ENCODE assay signal across 8 cellular contexts in the genomic region with DNA sequence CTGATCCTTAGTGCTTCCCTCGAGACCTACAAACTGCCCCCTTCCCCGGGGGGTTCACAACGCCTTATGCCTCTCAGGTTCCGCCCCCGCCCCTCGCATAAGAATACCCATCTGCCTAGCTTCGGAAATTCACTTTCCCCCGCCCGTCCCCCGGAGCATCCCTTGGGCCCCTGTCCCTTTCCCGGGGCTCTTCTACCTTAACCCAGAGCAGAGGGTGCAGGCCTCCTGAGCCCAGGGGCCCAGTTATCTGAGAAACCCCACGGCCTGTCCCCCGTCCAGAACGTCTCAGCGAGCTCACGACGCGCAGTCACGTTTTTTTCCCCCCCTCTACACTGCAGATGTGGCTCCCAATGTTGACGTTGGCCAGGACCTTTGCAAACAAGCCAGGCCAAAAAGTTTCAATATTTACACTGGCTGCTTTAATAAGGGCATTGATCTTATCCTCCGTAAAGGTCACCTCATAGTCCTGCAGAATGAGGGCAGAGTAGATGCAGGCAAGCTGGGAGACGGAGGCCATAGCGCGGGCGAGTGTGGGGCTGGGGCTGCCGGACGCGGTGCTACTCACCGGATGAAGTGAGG. TPM values are rescaled to one million over a fixed set of nuclear protein-coding genes. Genes with fewer than 3 reads are reported as not detected.
A peak's percentile ranks its signal among the peaks of the same experiment; 100 is the strongest.
DNase-seq lines count a peak whose midpoint lies in the region; ATAC-seq and TF ChIP-seq lines count a peak whose summit lies in the region.

No MANE protein-coding gene starts in this region.

- H3K23ac ChIP-seq in mesenchymal stem cell (ENCODE audit: low read length in 2 of 2): peak overlapping the region in 1 of 2 experiments; percentile 70

- no peak overlapping the region for H2BK120ac ChIP-seq in mesenchymal stem cell (ENCODE audit: low read depth, low read length)

- TF ChIP-seq POLR2A in GM18505 (IDR thresholded peaks at IDR 0.05; ENCODE audit: borderline replicate concordance, extremely low read depth, insufficient read depth, insufficient read length) (no peak), testis (IDR thresholded peaks at IDR 0.05) (no peak)

- peaks cover 11% of the 10 kb centered on the region for H3K36me3 Mint-ChIP-seq in progenitor cell of endocrine pancreas (ENCODE audit: insufficient read depth)

- H3K9me3 Mint-ChIP-seq in progenitor cell of endocrine pancreas (ENCODE audit: low read depth): peaks cover 3% of the 10 kb centered on the region

- H3K27ac Mint-ChIP-seq in progenitor cell of endocrine pancreas: no peak overlapping the region

- CTCF ChIA-PET in Panc1 (lab: Charles Lee): no interaction called here

- H2AK5ac ChIP-seq in mesenchymal stem cell (ENCODE audit: low read length, severe bottlenecking): no peak overlapping the region

- H3K4me1 Mint-ChIP-seq in progenitor cell of endocrine pancreas (ENCODE audit: low read depth): peaks cover 21% of the 10 kb centered on the region

- H3K79me1 ChIP-seq in mesenchymal stem cell (replicated peaks; ENCODE audit: low read length, poor library complexity, severe bottlenecking): peaks cover 11% of the 10 kb centered on the region

- in situ Hi-C loops in Panc1 (cut with HindIII; ENCODE audit: low pct_unique_long_range_greater_than_20kb, low sequenced_read_pairs): no loop called here

- H3K27ac ChIP-seq in Panc1 (ENCODE audit: low read length): peak overlapping the region; percentile 90
- H3K27ac ChIP-seq in mesenchymal stem cell (ENCODE audit: low read length, poor library complexity, severe bottlenecking): peak overlapping the region; percentile 34
- H3K27ac ChIP-seq in testis: peak overlapping the region; percentile 99 to 100

- no peaks in the 10 kb centered on the region for H3K27me3 Mint-ChIP-seq in progenitor cell of endocrine pancreas

- H3K4ac ChIP-seq in mesenchymal stem cell (ENCODE audit: low read depth in 1 of 2, low read length in 2 of 2): no peak overlapping the region

- WGBS in mesenchymal stem cell: under 1% methylated on average over 29 of the region's 29 CpGs
- 0 to 1% methylated on average over 29 of the region's 29 CpGs for WGBS in testis, 2 donors

- H3K9me3 ChIP-seq in BE2C: no peaks in the 10 kb centered on the region
- H3K9me3 ChIP-seq in Panc1 (ENCODE audit: control insufficient read depth, insufficient read depth, low read depth, low read length): no peaks in the 10 kb centered on the region
- H3K9me3 ChIP-seq in mesenchymal stem cell (ENCODE audit: control insufficient read depth, low read length): no peaks in the 10 kb centered on the region
- no peaks in the 10 kb centered on the region for H3K9me3 ChIP-seq in testis

- H3K4me3 Mint-ChIP-seq in progenitor cell of endocrine pancreas (ENCODE audit: low read depth): no peak overlapping the region

- H2BK5ac ChIP-seq in mesenchymal stem cell (ENCODE audit: low read depth, low read length, poor library complexity, severe bottlenecking): no peak overlapping the region

- H3K4me1 ChIP-seq in BE2C (no peaks in the 10 kb centered on the region), Panc1 (ENCODE audit: control insufficient read depth, insufficient read depth, low read length) (peaks cover 6% of the 10 kb centered on the region; the same call in 1 of the 2 replicates), mesenchymal stem cell (ENCODE audit: control insufficient read depth, insufficient read depth, low read depth, low read length) (peaks cover 11% of the 10 kb centered on the region), testis (peaks cover 23% of the 10 kb centered on the region)

- POLR2A ChIA-PET in Panc1 (lab: Charles Lee): interaction anchor here (0.6 to 1.4 kb wide), 2 partner anchors 25 to 44 kb away, joined by 3 read pairs; a partner anchor contains a TSS

- intact Hi-C loops in Panc1 (cut with micrococcal nuclease; ENCODE audit: unreplicated experiment): no loop called here
- intact Hi-C loops in testis (cut with DNase I; ENCODE audit: low total_unique reads): no loop called here

- DNase-seq in BE2C (peak; percentile 26), Panc1 (ENCODE audit: low read depth, low spot score) (no peak), mesenchymal stem cell (peak; percentile 82), testis (peak; percentile 46), progenitor cell of endocrine pancreas (ENCODE audit: low spot score, unreplicated experiment) (no peak)
- peak; percentile 7 for DNase-seq in effector CD4-positive, alpha-beta T cell

- H3K14ac ChIP-seq in mesenchymal stem cell (ENCODE audit: low read length in 2 of 2): no peak overlapping the region

- H3K18ac ChIP-seq in mesenchymal stem cell (ENCODE audit: low read depth in 1 of 2, low read length in 2 of 2): peak overlapping the region in 1 of 2 experiments; percentile 85

- TF ChIP-seq CTCF in BE2C (IDR thresholded peaks at IDR 0.05; ENCODE audit: low read depth, low read length) (no peak), Panc1 (IDR thresholded peaks at IDR 0.05) (no peak), testis (IDR thresholded peaks at IDR 0.05) (no peak), progenitor cell of endocrine pancreas (IDR thresholded peaks at IDR 0.05; ENCODE audit: unreplicated experiment) (no peak)

- H3K27me3 ChIP-seq in BE2C (no peaks in the 10 kb centered on the region), Panc1 (ENCODE audit: control insufficient read depth, insufficient read depth, low read length) (no peaks in the 10 kb centered on the region), mesenchymal stem cell (ENCODE audit: control insufficient read depth in 1 of 2, insufficient read depth in 1 of 2, low read length in 2 of 2) (no peaks in the 10 kb centered on the region), testis (no peaks in the 10 kb centered on the region)

- H2BK12ac ChIP-seq in mesenchymal stem cell (ENCODE audit: low read length in 2 of 2): peak overlapping the region in 1 of 2 experiments; percentile 6

- ATAC-seq in GM18505 (IDR thresholded peaks at IDR 0.05; ENCODE audit: unreplicated experiment) (peak; percentile 24), HG03025 (IDR thresholded peaks at IDR 0.05; ENCODE audit: low FRiP score, unreplicated experiment) (peak; percentile 22), Panc1 (peak; percentile 52)

- peak overlapping the region; percentile 52 for H4K8ac ChIP-seq in mesenchymal stem cell (ENCODE audit: low read length)

- BruUV-seq in Panc1 (replicated peaks; lab: Mats Ljungman, UMichigan): TSS peak; percentile 82

- peak overlapping the region; percentile 98 for H3K4me2 ChIP-seq in mesenchymal stem cell (ENCODE audit: low read length, poor library complexity, severe bottlenecking)

- peak overlapping the region; percentile 80 for H3K4me3 ChIP-seq in BE2C (ENCODE audit: low read depth, low read length)
- H3K4me3 ChIP-seq in Panc1 (ENCODE audit: low read depth in 2 of 2, low read length in 2 of 2): peak overlapping the region; percentile 86 to 92
- peak overlapping the region; percentile 88 to 92 for H3K4me3 ChIP-seq in mesenchymal stem cell (ENCODE audit: insufficient read depth in 1 of 2, low read depth in 1 of 2, low read length in 2 of 2)
- H3K4me3 ChIP-seq in testis: peak overlapping the region; percentile 85 to 89

- peak overlapping the region; percentile 97 for H2AFZ ChIP-seq in mesenchymal stem cell (ENCODE audit: low read depth, low read length)

- H3K36me3 ChIP-seq in BE2C: no peaks in the 10 kb centered on the region
- H3K36me3 ChIP-seq in Panc1 (ENCODE audit: control insufficient read depth, insufficient read depth, low read length): no peaks in the 10 kb centered on the region; the same call in 1 of the 2 replicates
- H3K36me3 ChIP-seq in mesenchymal stem cell (ENCODE audit: control insufficient read depth in 1 of 2, insufficient read depth in 2 of 2, low read depth in 1 of 2, low read length in 2 of 2): peaks cover 3 to 4% of the 10 kb centered on the region in 2 experiments
- no peaks in the 10 kb centered on the region for H3K36me3 ChIP-seq in testis (ENCODE audit: low read depth, missing control alignments)

- peak overlapping the region; percentile 34 for H4K91ac ChIP-seq in mesenchymal stem cell (ENCODE audit: low read length)

- H3K9ac ChIP-seq in mesenchymal stem cell (ENCODE audit: low read length): peak overlapping the region; percentile 99

- no peak overlapping the region for H2BK15ac ChIP-seq in mesenchymal stem cell (ENCODE audit: low read depth, poor library complexity, severe bottlenecking)

RNA-seq across cellular contexts. Expression of a gene that starts 1.4 kb away (rescaled TPM):
- 63.4 TPM for polyA plus RNA-seq in BE2C (2012; ENCODE audit: insufficient read depth, insufficient read length, low read depth)
- total RNA-seq in Panc1 (2021; ENCODE audit: unreplicated experiment): 36.6 TPM
- 29.5 TPM for polyA plus RNA-seq in Panc1 (2012; ENCODE audit: insufficient read length)
- polyA plus RNA-seq in mesenchymal stem cell (2013, experiment 1 of 2): 33.5 TPM
- polyA plus RNA-seq in mesenchymal stem cell (2013, experiment 2 of 2): 33.0 TPM
- 100 to 1,000 TPM; 146 to 244 TPM for total RNA-seq in testis
- 302 TPM for polyA plus RNA-seq in testis (ENCODE audit: insufficient read depth, low read depth, low replicate concordance)
- total RNA-seq in progenitor cell of endocrine pancreas: 54.8 and 59.5 TPM in 2 replicates

RNA-seq across cellular contexts. Expression of a gene that starts 42.0 kb away (rescaled TPM):
- polyA plus RNA-seq in BE2C (2012; ENCODE audit: insufficient read depth, insufficient read length, low read depth): 0.20 TPM
- total RNA-seq in Panc1 (2021; ENCODE audit: unreplicated experiment): 3.5 TPM
- polyA plus RNA-seq in Panc1 (2012; ENCODE audit: insufficient read length): 0.84 TPM
- polyA plus RNA-seq in mesenchymal stem cell (2013, experiment 1 of 2): 6.8 TPM
- polyA plus RNA-seq in mesenchymal stem cell (2013, experiment 2 of 2): 6.6 TPM
- total RNA-seq in testis: 1 to 10 TPM; 8.4 to 8.7 TPM
- 11.8 TPM for polyA plus RNA-seq in testis (ENCODE audit: insufficient read depth, low read depth, low replicate concordance)
- total RNA-seq in progenitor cell of endocrine pancreas: 5.1 and 8.6 TPM in 2 replicates

RNA-seq across cellular contexts. Expression of a gene that starts 44.5 kb away (rescaled TPM):
- 9.9 TPM for polyA plus RNA-seq in BE2C (2012; ENCODE audit: insufficient read depth, insufficient read length, low read depth)
- 29.9 TPM for total RNA-seq in Panc1 (2021; ENCODE audit: unreplicated experiment)
- polyA plus RNA-seq in Panc1 (2012; ENCODE audit: insufficient read length): 11.2 TPM
- polyA plus RNA-seq in mesenchymal stem cell (2013, experiment 1 of 2): 2.7 TPM
- polyA plus RNA-seq in mesenchymal stem cell (2013, experiment 2 of 2): 2.3 TPM
- total RNA-seq in testis: 10 to 100 TPM; 28.6 to 47.7 TPM
- polyA plus RNA-seq in testis (ENCODE audit: insufficient read depth, low read depth, low replicate concordance): 20.9 TPM
- total RNA-seq in progenitor cell of endocrine pancreas: 27.7 and 34.2 TPM in 2 replicates

RNA-seq across cellular contexts. Expression of a gene that starts 58.8 kb away (rescaled TPM):
- 0.77 TPM for polyA plus RNA-seq in BE2C (2012; ENCODE audit: insufficient read depth, insufficient read length, low read depth)
- total RNA-seq in Panc1 (2021; ENCODE audit: unreplicated experiment): not detected
- polyA plus RNA-seq in Panc1 (2012; ENCODE audit: insufficient read length): 0.70 TPM
- polyA plus RNA-seq in mesenchymal stem cell (2013, experiment 1 of 2): 0.17 TPM
- polyA plus RNA-seq in mesenchymal stem cell (2013, experiment 2 of 2): not detected
- total RNA-seq in testis: 100 to 1,000 TPM in 1 of 2 donors, 10 to 100 TPM in 1; 22.6 to 147 TPM
- polyA plus RNA-seq in testis (ENCODE audit: insufficient read depth, low read depth, low replicate concordance): 91.1 TPM
- not detected in 2 replicates for total RNA-seq in progenitor cell of endocrine pancreas

Comparison
In these comparisons a context has a peak if more than half of its experiments do, and no peak if none do; other contexts are left out.
1. DNase-seq: peak in BE2C (single experiment), effector CD4-positive, alpha-beta T cell (single experiment), mesenchymal stem cell (single experiment) and testis (single experiment); none in Panc1 (single experiment) and progenitor cell of endocrine pancreas (single experiment).
2. H3K27ac ChIP-seq: peak in every context shown above with its lines; median percentile 100 in testis; 90 in Panc1; 34 in mesenchymal stem cell.
3. Peak in every context shown above with its lines, with median percentiles within 50 percentile points of each other: H3K4me3 ChIP-seq and ATAC-seq.